In genomic region chr19:40392894-40393517, GRCh38 we compare ENCODE assay signal across 10 cellular contexts. TPM values are rescaled to one million over a fixed set of nuclear protein-coding genes. Genes with fewer than 3 reads are reported as not detected.
DNase-seq lines count a peak whose midpoint lies in the region; TF ChIP-seq lines count a peak whose summit lies in the region.
"Had no signal": no experiment of that assay in that cellular context is flagged by ENCODE, and none has a peak within 500 bp of the region (broad histone marks: within the 10 kb centered on the region; RNA-seq: fewer than 3 reads in every experiment).

No MANE protein-coding gene starts in this region.

- TF ChIP-seq POLR2A in transverse colon (IDR thresholded peaks at IDR 0.05) = no peak

- TF ChIP-seq CTCF in colonic mucosa (IDR thresholded peaks at IDR 0.05) (peak; percentile 23), transverse colon (IDR thresholded peaks at IDR 0.05) (peak; percentile 11 to 40 (median 29))

- no peak overlapping the region for H2BK120ac ChIP-seq in mesenchymal stem cell (ENCODE audit: low read depth, low read length)

- H3K14ac ChIP-seq in mesenchymal stem cell (ENCODE audit: low read length in 2 of 2) = no peak overlapping the region

- no peak overlapping the region for H2BK12ac ChIP-seq in mesenchymal stem cell (ENCODE audit: low read length in 2 of 2)

- H3K36me3 ChIP-seq in colonic mucosa = no peaks in the 10 kb centered on the region
- no peaks in the 10 kb centered on the region for H3K36me3 ChIP-seq in transverse colon
- H3K36me3 ChIP-seq in mesenchymal stem cell (ENCODE audit: control insufficient read depth in 1 of 2, insufficient read depth in 2 of 2, low read depth in 1 of 2, low read length in 2 of 2) = peaks cover 0 to 7% of the 10 kb centered on the region in 2 experiments

- H3K4me2 ChIP-seq in mesenchymal stem cell (ENCODE audit: low read length, poor library complexity, severe bottlenecking) = no peak overlapping the region

- no peak overlapping the region for H3K18ac ChIP-seq in mesenchymal stem cell (ENCODE audit: low read depth in 1 of 2, low read length in 2 of 2)

- no peak overlapping the region for H3K23ac ChIP-seq in mesenchymal stem cell (ENCODE audit: low read length in 2 of 2)

- H3K79me1 ChIP-seq in mesenchymal stem cell (replicated peaks; ENCODE audit: low read length, poor library complexity, severe bottlenecking) = no peaks in the 10 kb centered on the region

- no peaks in the 10 kb centered on the region for H3K4me1 ChIP-seq in colonic mucosa
- no peaks in the 10 kb centered on the region for H3K4me1 ChIP-seq in transverse colon
- H3K4me1 ChIP-seq in mesenchymal stem cell (ENCODE audit: control insufficient read depth, insufficient read depth, low read depth, low read length) = peaks cover 7% of the 10 kb centered on the region

- H2BK15ac ChIP-seq in mesenchymal stem cell (ENCODE audit: low read depth, poor library complexity, severe bottlenecking) = no peak overlapping the region

- no peaks in the 10 kb centered on the region for H3K27me3 ChIP-seq in colonic mucosa
- no peaks in the 10 kb centered on the region for H3K27me3 ChIP-seq in transverse colon
- H3K27me3 ChIP-seq in mesenchymal stem cell (ENCODE audit: control insufficient read depth in 1 of 2, insufficient read depth in 1 of 2, low read length in 2 of 2) = peaks cover 2 to 10% of the 10 kb centered on the region in 2 experiments

- in situ Hi-C loops in transverse colon (cut with MboI; ENCODE audit: low pct_ligation_motif_present in 1 of 4, low pct_unique_long_range_greater_than_20kb in 1 of 4, low sequenced_read_pairs in 3 of 4) = no loop called here

- H3K27ac ChIP-seq in colonic mucosa = no peak overlapping the region
- no peak overlapping the region for H3K27ac ChIP-seq in transverse colon
- H3K27ac ChIP-seq in mesenchymal stem cell (ENCODE audit: low read length, poor library complexity, severe bottlenecking) = no peak overlapping the region

- no peak overlapping the region for H2AK5ac ChIP-seq in mesenchymal stem cell (ENCODE audit: low read length, severe bottlenecking)

- 45% methylated on average over 9 of the region's 9 CpGs; no CpG with 5 or more reads in 1 of the 2 donors for WGBS in transverse colon (ENCODE audit: low coverage in 1 of 2), 2 donors
- WGBS in mesenchymal stem cell = 66% methylated on average over 9 of the region's 9 CpGs

- H4K91ac ChIP-seq in mesenchymal stem cell (ENCODE audit: low read length) = no peak overlapping the region

- no peak overlapping the region for H2BK5ac ChIP-seq in mesenchymal stem cell (ENCODE audit: low read depth, low read length, poor library complexity, severe bottlenecking)

- intact Hi-C loops in colonic mucosa (cut with DNase I) = no loop called here
- intact Hi-C loops in transverse colon (cut with DNase I; ENCODE audit: low total_unique reads) = no loop called here

- no peak overlapping the region for H3K4ac ChIP-seq in mesenchymal stem cell (ENCODE audit: low read depth in 1 of 2, low read length in 2 of 2)

- peak; percentile 45 for DNase-seq in NCI-H82 (lab: John Stamatoyannopoulos, UW)
- DNase-seq in NCI-H82 treated with DMSO at 0.1 percent for 48 hours (lab: John Stamatoyannopoulos, UW; ENCODE audit: unreplicated experiment) = no peak
- peak; percentile 43 for DNase-seq in colonic mucosa
- DNase-seq in transverse colon = peak; percentile 52
- DNase-seq in mesenchymal stem cell = no peak
- no peak for DNase-seq in NCI-H345 (lab: John Stamatoyannopoulos, UW)
- DNase-seq: ACHN; NCI-H69; stimulated activated naive B cell treated with anti-CD40 and anti-IgM and Interleukin-4, amounts not matched to agents 10 μg/mL and 1 μg/mL and 100 μg/mL, for 72 hours had no signal

- TF ChIP-seq EP300 in transverse colon (IDR thresholded peaks at IDR 0.05; ENCODE audit: low read depth) = no peak

- no peak overlapping the region for H3K4me3 ChIP-seq in colonic mucosa
- no peak overlapping the region for H3K4me3 ChIP-seq in transverse colon
- H3K4me3 ChIP-seq in mesenchymal stem cell (ENCODE audit: insufficient read depth in 1 of 2, low read depth in 1 of 2, low read length in 2 of 2) = no peak overlapping the region

- H3K9ac ChIP-seq in colonic mucosa (ENCODE audit: low read depth in 2 of 2, low read length in 2 of 2) (no peak overlapping the region), mesenchymal stem cell (ENCODE audit: low read length) (no peak overlapping the region)

- H2AFZ ChIP-seq in mesenchymal stem cell (ENCODE audit: low read depth, low read length) = no peak overlapping the region

- no peak overlapping the region for H4K8ac ChIP-seq in mesenchymal stem cell (ENCODE audit: low read length)

- H3K9me3 ChIP-seq in colonic mucosa = no peaks in the 10 kb centered on the region
- no peaks in the 10 kb centered on the region for H3K9me3 ChIP-seq in transverse colon
- H3K9me3 ChIP-seq in mesenchymal stem cell (ENCODE audit: control insufficient read depth, low read length) = no peaks in the 10 kb centered on the region

RNA-seq across cellular contexts. Expression of gene HIPK4, which starts 3.0 kb away (rescaled TPM):
- total RNA-seq in colonic mucosa (not detected), transverse colon (under 1 TPM in 1 of 4 donors, not detected in 3; 0.48 TPM)
- polyA plus RNA-seq in mesenchymal stem cell (2013, experiment 1 of 2) = 0.29 TPM
- 0.25 TPM for polyA plus RNA-seq in mesenchymal stem cell (2013, experiment 2 of 2)
- total RNA-seq: endothelial cell of umbilical vein had no signal

RNA-seq across cellular contexts. Expression of gene PRX, which starts 20.2 kb away (rescaled TPM):
- total RNA-seq in colonic mucosa (1 to 10 TPM; 1.4 to 1.7 TPM), transverse colon (1 to 10 TPM; 1.5 to 5.0 (median 2.6) TPM)
- 2.1 TPM for polyA plus RNA-seq in mesenchymal stem cell (2013, experiment 1 of 2)
- polyA plus RNA-seq in mesenchymal stem cell (2013, experiment 2 of 2) = 1.9 TPM

RNA-seq across cellular contexts. Expression of gene SERTAD1, which starts 32.8 kb away (rescaled TPM):
- total RNA-seq in colonic mucosa (10 to 100 TPM in 1 of 2 donors, 1 to 10 TPM in 1; 8.7 to 16.0 TPM), transverse colon (10 to 100 TPM in 3 of 4 donors, 1 to 10 TPM in 1; 2.6 to 30.3 (median 18.4) TPM)
- 11.7 TPM for polyA plus RNA-seq in mesenchymal stem cell (2013, experiment 1 of 2)
- polyA plus RNA-seq in mesenchymal stem cell (2013, experiment 2 of 2) = 12.3 TPM

RNA-seq across cellular contexts. Expression of gene PLD3, which starts 44.5 kb away (rescaled TPM):
- total RNA-seq in colonic mucosa (100 to 1,000 TPM in 1 of 2 donors, 10 to 100 TPM in 1; 82.3 to 138 TPM), transverse colon (100 to 1,000 TPM in 3 of 4 donors, 10 to 100 TPM in 1; 91.6 to 322 (median 179) TPM)
- 586 TPM for polyA plus RNA-seq in mesenchymal stem cell (2013, experiment 1 of 2)
- polyA plus RNA-seq in mesenchymal stem cell (2013, experiment 2 of 2) = 580 TPM

RNA-seq across cellular contexts. Expression of gene C19orf47, which starts 44.8 kb away (rescaled TPM):
- total RNA-seq in colonic mucosa = 10 to 100 TPM in 1 of 2 donors, 1 to 10 TPM in 1; 9.2 to 14.9 TPM
- total RNA-seq in transverse colon = 10 to 100 TPM; 12.3 to 16.5 (median 13.8) TPM
- 12.7 TPM for polyA plus RNA-seq in mesenchymal stem cell (2013, experiment 1 of 2)
- 12.8 TPM for polyA plus RNA-seq in mesenchymal stem cell (2013, experiment 2 of 2)

Comparison
In these comparisons a context has a peak if more than half of its experiments do, and no peak if none do; other contexts are left out.
1. DNase-seq: peak in NCI-H82 (single experiment), colonic mucosa (single experiment) and transverse colon (single experiment); none in NCI-H82 treated with DMSO at 0.1 percent for 48 hours (single experiment), mesenchymal stem cell (single experiment) and NCI-H345 (single experiment).